Comparison of ENCODE assay signal across 8 cellular contexts in the genomic region with DNA sequence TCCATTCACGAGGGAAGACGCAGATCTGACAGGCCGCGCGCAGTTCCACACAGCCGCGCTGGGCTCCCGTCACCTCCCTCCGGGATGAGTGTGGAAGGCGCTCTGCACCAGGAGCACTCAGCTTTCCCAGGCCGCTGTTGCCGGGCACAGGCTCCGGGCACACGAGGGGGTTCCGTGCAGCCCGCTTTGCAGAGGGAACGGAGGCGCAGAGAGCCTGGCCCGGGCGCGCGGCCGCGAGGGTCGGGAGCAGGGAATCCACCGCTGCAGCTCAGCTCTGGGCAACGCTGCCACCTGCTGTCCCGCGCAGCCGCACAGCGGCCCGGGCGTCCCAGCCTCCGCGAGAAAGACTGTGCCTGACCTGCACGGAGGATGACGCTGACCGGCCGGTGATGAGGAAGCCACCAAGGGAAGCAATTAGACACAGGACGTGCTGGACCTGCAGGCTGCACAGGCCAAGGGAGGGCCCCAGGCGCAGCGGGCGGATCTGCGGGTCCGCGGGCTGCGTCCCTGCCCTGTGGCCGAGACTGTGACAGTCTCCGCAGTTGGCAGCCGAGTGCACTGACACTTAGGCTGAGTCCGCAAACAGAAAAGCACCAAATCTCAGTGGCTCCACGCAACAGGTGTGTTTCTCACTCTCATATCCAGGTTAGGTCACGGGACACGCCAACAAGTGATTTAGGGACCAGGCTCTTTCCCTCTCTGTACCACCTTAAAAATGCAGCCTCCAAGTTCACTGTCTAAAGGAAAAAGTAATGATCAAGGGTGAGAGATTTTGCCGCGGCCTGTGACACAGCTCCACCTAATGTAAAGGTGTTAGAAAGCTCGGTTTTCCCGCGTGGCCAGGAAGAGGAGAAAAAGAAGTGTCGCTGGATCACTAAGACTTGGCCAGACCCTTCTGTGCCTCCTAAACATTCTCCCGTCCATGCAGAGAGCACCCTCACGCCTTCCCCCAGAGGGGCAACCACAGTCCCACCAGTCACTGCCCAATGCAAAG.
DNase-seq lines count a peak whose midpoint lies in the region; ATAC-seq and TF ChIP-seq lines count a peak whose summit lies in the region.

No MANE protein-coding gene starts in this region.

- intact Hi-C loops in colonic mucosa (cut with DNase I), result no loop called here
- intact Hi-C loops in right lobe of liver (cut with DNase I), result no loop called here

- H3K36me3 ChIP-seq in NT2/D1 (ENCODE audit: insufficient read depth, insufficient read length, low read length) (no peaks in the 10 kb centered on the region), colonic mucosa (no peaks in the 10 kb centered on the region), right lobe of liver (no peaks in the 10 kb centered on the region)

- peaks cover 7% of the 10 kb centered on the region for H3K4me1 ChIP-seq in NT2/D1 (ENCODE audit: insufficient read depth, insufficient read length)
- no peaks in the 10 kb centered on the region for H3K4me1 ChIP-seq in colonic mucosa
- H3K4me1 ChIP-seq in right lobe of liver, result peaks cover 0 to 9% (median 0%) of the 10 kb centered on the region in 4 donors

- 15% methylated on average over 9 of the region's 62 CpGs for WGBS in right lobe of liver (ENCODE audit: insufficient coverage, low coverage, low lambda C conversion rate, missing lambda C conversion rate)

- DNase-seq in NT2/D1 (ENCODE audit: low read depth, low spot score), result peak; percentile 75
- peak; percentile 65 for DNase-seq in colonic mucosa
- DNase-seq in right lobe of liver, result peak; percentile 54 to 78 (median 76)
- peak; percentile 71 for DNase-seq in superior temporal gyrus (ENCODE audit: extremely low spot score)
- DNase-seq in NOMO-1 (lab: John Stamatoyannopoulos, UW; ENCODE audit: unreplicated experiment in 2 of 2), result no peak

- ATAC-seq in GM18861 (IDR thresholded peaks at IDR 0.05; ENCODE audit: unreplicated experiment) (peak; percentile 75), HG03159 (IDR thresholded peaks at IDR 0.05; ENCODE audit: unreplicated experiment) (peak; percentile 86), right lobe of liver (peak; percentile 92 to 100 (median 97))

- H3K27ac ChIP-seq in C4-2B, result peak overlapping the region; percentile 16; the same call in 1 of the 2 replicates
- H3K27ac ChIP-seq in colonic mucosa, result no peak overlapping the region
- no peak overlapping the region for H3K27ac ChIP-seq in right lobe of liver

- H3K9ac ChIP-seq in NT2/D1 (ENCODE audit: insufficient read length, low read depth) (peak overlapping the region; percentile 88), colonic mucosa (ENCODE audit: low read depth in 2 of 2, low read length in 2 of 2) (peak overlapping the region in 1 of 2 donors; percentile 16)

- no peak for TF ChIP-seq POLR2A in right lobe of liver (IDR thresholded peaks at IDR 0.05)

- TF ChIP-seq CTCF in C4-2B (conservative IDR thresholded peaks at IDR 0.05) (peak; percentile 94), colonic mucosa (IDR thresholded peaks at IDR 0.05) (peak; percentile 46), right lobe of liver (IDR thresholded peaks at IDR 0.05) (peak; percentile 14 to 56 (median 42))

- peaks cover 16% of the 10 kb centered on the region; the same call in 1 of the 2 replicates for H3K9me3 ChIP-seq in NT2/D1 (ENCODE audit: insufficient read depth, low read length)
- H3K9me3 ChIP-seq in colonic mucosa, result no peaks in the 10 kb centered on the region
- H3K9me3 ChIP-seq in right lobe of liver, result no peaks in the 10 kb centered on the region

- H3K27me3 ChIP-seq in NT2/D1 (ENCODE audit: insufficient read depth, insufficient read length), result peaks cover 26% of the 10 kb centered on the region
- peaks cover 6% of the 10 kb centered on the region for H3K27me3 ChIP-seq in colonic mucosa
- no peaks in the 10 kb centered on the region for H3K27me3 ChIP-seq in right lobe of liver

- peak overlapping the region; percentile 70 for H3K4me3 ChIP-seq in NT2/D1 (ENCODE audit: insufficient read length, low read depth)
- H3K4me3 ChIP-seq in colonic mucosa, result peak overlapping the region; percentile 47
- H3K4me3 ChIP-seq in right lobe of liver, result peak overlapping the region; percentile 26 to 42 (median 29)

Comparison
In these comparisons a context has a peak if more than half of its experiments do, and no peak if none do; other contexts are left out.
1. CTCF ChIP-seq: peak in every context shown above with its lines; median percentile 94 in C4-2B; 46 in colonic mucosa; 42 in right lobe of liver.
2. DNase-seq: peak in NT2/D1 (single experiment), colonic mucosa (single experiment), right lobe of liver (3 of 3) and superior temporal gyrus (single experiment); none in NOMO-1 (0 of 2).
3. Peak in every context shown above with its lines, with median percentiles within 50 percentile points of each other: ATAC-seq and H3K4me3 ChIP-seq.